10 cellular contexts compared by ENCODE assay signal in the genomic region with DNA sequence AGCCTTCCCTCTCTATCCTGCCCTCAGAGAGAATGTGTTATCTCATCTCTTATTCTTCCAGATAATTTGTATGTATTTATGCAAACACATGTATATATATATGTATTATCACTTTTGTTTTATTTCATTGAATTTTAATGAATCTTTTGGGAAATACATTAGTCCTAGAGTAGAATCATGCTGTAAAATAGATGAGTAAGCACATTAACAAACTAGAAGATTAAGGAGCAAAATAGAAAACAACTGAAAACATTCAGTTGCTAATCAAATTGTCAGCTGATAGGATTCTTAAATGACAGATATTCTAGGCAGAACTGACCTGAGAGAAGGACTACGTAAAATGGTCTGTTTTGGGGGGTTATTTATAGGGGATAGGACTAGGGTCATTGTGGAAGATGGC. TPM values are rescaled to one million over a fixed set of nuclear protein-coding genes. Genes with fewer than 3 reads are reported as not detected.
"Had no signal": no experiment of that assay in that cellular context is flagged by ENCODE, and none has a peak within 500 bp of the region (broad histone marks: within the 10 kb centered on the region; RNA-seq: fewer than 3 reads in every experiment).

No MANE protein-coding gene starts in this region.

- ATAC-seq: HCT116 had no signal

- H3K27ac ChIP-seq: GM23248, HL-60 had no signal

- H3K36me3 Mint-ChIP-seq: IgD-negative memory B cell had no signal

- H2AFZ ChIP-seq: GM23248 had no signal

- H3K9me3 ChIP-seq: HAP-1 had no signal

- H3K4me3 ChIP-seq: GM23248, HAP-1 had no signal

- DNase-seq: GM23248, GOT3, H7, HFFc6, KG1 had no signal

- H3K27me3 Mint-ChIP-seq: IgD-negative memory B cell had no signal

- H3K9ac ChIP-seq: GM23248 had no signal

- H3K4me3 Mint-ChIP-seq: HFFc6, IgD-negative memory B cell had no signal

- H3K9me3 Mint-ChIP-seq: IgD-negative memory B cell had no signal

- H3K36me3 ChIP-seq: HAP-1 had no signal

- H3K27ac Mint-ChIP-seq: HFFc6, IgD-negative memory B cell had no signal

RNA-seq across cellular contexts. Expression of gene KLLN, which starts 11.2 kb away (rescaled TPM):
- total RNA-seq: H4 had no signal

RNA-seq across cellular contexts. Expression of gene PTEN, which starts 11.3 kb away (rescaled TPM):
- total RNA-seq: H4 had no signal
